Comparison of ENCODE assay signal across 8 cellular contexts in genomic region chr7:142873281-142873784, GRCh38. TPM values are rescaled to one million over a fixed set of nuclear protein-coding genes. Genes with fewer than 3 reads are reported as not detected.
DNase-seq lines count a peak whose midpoint lies in the region; ATAC-seq and TF ChIP-seq lines count a peak whose summit lies in the region.

No MANE protein-coding gene starts in this region.

- POLR2A ChIA-PET in WTC11 (lab: Charles Lee): no interaction called here

- no peaks in the 10 kb centered on the region for H3K27me3 Mint-ChIP-seq in WTC11 (ENCODE audit: low read depth)
- H3K27me3 Mint-ChIP-seq in stimulated activated memory B cell treated with anti-CD40 and anti-IgM and Interleukin-4, amounts not matched to agents 10 μg/mL and 1 μg/mL and 100 μg/mL, for 72 hours: peaks cover 24% of the 10 kb centered on the region

- H3K27ac ChIP-seq in heart left ventricle: no peak overlapping the region
- no peak overlapping the region for H3K27ac ChIP-seq in hepatocyte

- H3K4me3 ChIP-seq in heart left ventricle (no peak overlapping the region), hepatocyte (no peak overlapping the region)

- 74 to 78% (median 75%) methylated on average over 10 to 11 of the region's 11 CpGs for WGBS in heart left ventricle, 4 donors
- 85% methylated on average over 11 of the region's 11 CpGs for WGBS in hepatocyte (ENCODE audit: low lambda C conversion rate, missing lambda C conversion rate)

- no peaks in the 10 kb centered on the region for H3K9me2 ChIP-seq in hepatocyte (replicated peaks; ENCODE audit: insufficient read depth)

- peaks cover 0 to 20% (median 0%) of the 10 kb centered on the region in 9 donors for H3K27me3 ChIP-seq in heart left ventricle
- no peaks in the 10 kb centered on the region for H3K27me3 ChIP-seq in hepatocyte

- no peak for TF ChIP-seq POLR2A in heart left ventricle (IDR thresholded peaks at IDR 0.05)

- H3K9me3 Mint-ChIP-seq in WTC11: peaks cover 7% of the 10 kb centered on the region
- H3K9me3 Mint-ChIP-seq in stimulated activated memory B cell treated with anti-CD40 and anti-IgM and Interleukin-4, amounts not matched to agents 10 μg/mL and 1 μg/mL and 100 μg/mL, for 72 hours: peaks cover 5% of the 10 kb centered on the region

- no peak overlapping the region for H3K4me2 ChIP-seq in hepatocyte

- DNase-seq in heart left ventricle (no peak), left ventricle myocardium superior (no peak), WTC11 (ENCODE audit: low spot score) (peak; percentile 69), hepatocyte (ENCODE audit: low spot score) (no peak), NCI-H226 (no peak), middle frontal gyrus (ENCODE audit: extremely low spot score, low spot score) (no peak)

- no peaks in the 10 kb centered on the region; the same call in 1 of the 2 replicates for H3K36me3 Mint-ChIP-seq in WTC11
- H3K36me3 Mint-ChIP-seq in stimulated activated memory B cell treated with anti-CD40 and anti-IgM and Interleukin-4, amounts not matched to agents 10 μg/mL and 1 μg/mL and 100 μg/mL, for 72 hours: peaks cover 34% of the 10 kb centered on the region

- H3K27ac Mint-ChIP-seq in WTC11: no peak overlapping the region
- no peak overlapping the region for H3K27ac Mint-ChIP-seq in stimulated activated memory B cell treated with anti-CD40 and anti-IgM and Interleukin-4, amounts not matched to agents 10 μg/mL and 1 μg/mL and 100 μg/mL, for 72 hours

- H2AFZ ChIP-seq in hepatocyte: no peak overlapping the region

- intact Hi-C loops in heart left ventricle (cut with DNase I) (loop anchor here in 1 of 10 donors (10.0 kb wide), 1 partner anchor 331 kb away; no protein-coding TSS in a partner anchor), left ventricle myocardium superior (cut with micrococcal nuclease) (no loop called here)

- ATAC-seq in heart left ventricle: no peak
- no peak for ATAC-seq in left ventricle myocardium superior
- peak; percentile 85 for ATAC-seq in HG03159 (IDR thresholded peaks at IDR 0.05; ENCODE audit: unreplicated experiment)
- ATAC-seq in WTC11: peak; percentile 88
- no peak for ATAC-seq in stimulated activated memory B cell treated with anti-CD40 and anti-IgM and Interleukin-4, amounts not matched to agents 10 μg/mL and 1 μg/mL and 100 μg/mL, for 72 hours

- H3K36me3 ChIP-seq in heart left ventricle (no peaks in the 10 kb centered on the region), hepatocyte (replicated peaks; ENCODE audit: insufficient read depth, low read depth) (no peaks in the 10 kb centered on the region)

- no peaks in the 10 kb centered on the region for H3K4me1 ChIP-seq in heart left ventricle
- no peaks in the 10 kb centered on the region for H3K4me1 ChIP-seq in hepatocyte (ENCODE audit: insufficient read depth)

- CTCF ChIA-PET in WTC11 (lab: Charles Lee): interaction anchor here (0.5 to 4.4 kb wide), 40 partner anchors 8 to 435 kb away, joined by 3 to 36 read pairs (median 5); partner anchors contain the start of genes EPHB6, LLCFC1, TRPV5 and TRPV6

- H4K20me1 ChIP-seq in hepatocyte (ENCODE audit: insufficient read depth, poor library complexity, severe bottlenecking): no peaks in the 10 kb centered on the region

- no peak overlapping the region for H3K4me3 Mint-ChIP-seq in WTC11
- H3K4me3 Mint-ChIP-seq in stimulated activated memory B cell treated with anti-CD40 and anti-IgM and Interleukin-4, amounts not matched to agents 10 μg/mL and 1 μg/mL and 100 μg/mL, for 72 hours: no peak overlapping the region

- H3K9me3 ChIP-seq in heart left ventricle (no peaks in the 10 kb centered on the region), hepatocyte (ENCODE audit: low read depth) (no peaks in the 10 kb centered on the region)

- TF ChIP-seq CTCF in heart left ventricle (IDR thresholded peaks at IDR 0.05) (peak in 7 of 12 donors; percentile 7 to 52 (median 21)), WTC11 (IDR thresholded peaks at IDR 0.05) (peak; percentile 90), hepatocyte (IDR thresholded peaks at IDR 0.05; ENCODE audit: poor library complexity) (peak; percentile 27)

- no peaks in the 10 kb centered on the region for H3K79me2 ChIP-seq in hepatocyte

- H3K4me1 Mint-ChIP-seq in WTC11: no peaks in the 10 kb centered on the region
- no peaks in the 10 kb centered on the region for H3K4me1 Mint-ChIP-seq in stimulated activated memory B cell treated with anti-CD40 and anti-IgM and Interleukin-4, amounts not matched to agents 10 μg/mL and 1 μg/mL and 100 μg/mL, for 72 hours

TF ChIP-seq in WTC11, 78 proteins besides CTCF, POLR2A, EP300 and RAD21:
- TF ChIP-seq ZNF532 (CRISPR knock-in tag; IDR thresholded peaks at IDR 0.05; ENCODE audit: borderline replicate concordance): 0 out of 2 replicates have a peak, but pooled peaks have one; percentile 52
- TF ChIP-seq ZNF232 (CRISPR knock-in tag; IDR thresholded peaks at IDR 0.05): no peak

RNA-seq across cellular contexts. Expression of gene TRPV6, which starts 12.2 kb away (rescaled TPM):
- total RNA-seq in heart left ventricle (under 1 TPM in 1 of 9 donors, not detected in 8; 0.68 TPM), left ventricle myocardium superior (0.05 TPM), WTC11 (2021) (0.63 to 2.0 TPM (median 0.80 TPM) in 3 replicates), hepatocyte (3.5 and 5.9 TPM in 2 replicates)
- polyA plus RNA-seq in heart left ventricle (not detected), hepatocyte (3.7 and 8.5 TPM in 2 replicates)

RNA-seq across cellular contexts. Expression of gene EPHB6, which starts 18.5 kb away (rescaled TPM):
- 10 to 100 TPM in 1 of 9 donors, 1 to 10 TPM in 8; 1.5 to 20.3 (median 3.3) TPM for total RNA-seq in heart left ventricle
- polyA plus RNA-seq in heart left ventricle: 1 to 10 TPM; 1.6 to 4.2 TPM
- total RNA-seq in left ventricle myocardium superior: 3.9 TPM
- total RNA-seq in WTC11 (2021): 13.9 to 15.4 TPM (median 15.1 TPM) in 3 replicates
- 7.4 and 14.8 TPM in 2 replicates for total RNA-seq in hepatocyte
- polyA plus RNA-seq in hepatocyte: 23.0 and 29.6 TPM in 2 replicates

Comparison
In these comparisons a context has a peak if more than half of its experiments do, and no peak if none do; other contexts are left out.
1. ATAC-seq: peak in HG03159 (single experiment) and WTC11 (single experiment); none in heart left ventricle (0 of 4), left ventricle myocardium superior (single experiment) and stimulated activated memory B cell treated with anti-CD40 and anti-IgM and Interleukin-4, amounts not matched to agents 10 μg/mL and 1 μg/mL and 100 μg/mL, for 72 hours (single experiment).
2. CTCF ChIP-seq: peak in every context shown above with its lines; median percentile 90 in WTC11; 27 in hepatocyte; 21 in heart left ventricle.